8 cellular contexts compared by ENCODE assay signal in genomic region chr6:42746452-42747400, GRCh38. TPM values are rescaled to one million over a fixed set of nuclear protein-coding genes. Genes with fewer than 3 reads are reported as not detected.
DNase-seq lines count a peak whose midpoint lies in the region; ATAC-seq, FAIRE-seq and TF ChIP-seq lines count a peak whose summit lies in the region.

No MANE protein-coding gene starts in this region.

- H3K4me1 Mint-ChIP-seq in astrocyte (ENCODE audit: low read depth, unreplicated experiment) = peaks cover 11% of the 10 kb centered on the region

- peaks cover 2% of the 10 kb centered on the region for H3K36me3 Mint-ChIP-seq in astrocyte (ENCODE audit: low read depth, unreplicated experiment)

- DNase-seq in NCI-H187 (lab: John Stamatoyannopoulos, UW) (peak; percentile 71 to 81), T-helper 9 cell (peak; percentile 64), astrocyte (ENCODE audit: low read depth) (peak; percentile 88), hepatocyte (ENCODE audit: low spot score) (peak; percentile 89), vagina (ENCODE audit: extremely low spot score in 2 of 2) (peak in 1 of 2 donors; percentile 94)

- peak overlapping the region; percentile 88 for H3K27ac Mint-ChIP-seq in astrocyte (ENCODE audit: unreplicated experiment)

- H3K4me3 ChIP-seq in astrocyte (ENCODE audit: insufficient read depth, low read depth, low read length) (peak overlapping the region; percentile 84), hepatocyte (peak overlapping the region; percentile 73), rectal smooth muscle tissue (ENCODE audit: low read length) (peak overlapping the region; percentile 76), vagina (peak overlapping the region; percentile 87 to 97)

- FAIRE-seq in astrocyte (lab: Jason Lieb, UNC) = no peak

- H2AFZ ChIP-seq in astrocyte (ENCODE audit: low read depth, low read length) (peak overlapping the region; percentile 74), hepatocyte (peak overlapping the region; percentile 96)

- peak overlapping the region; percentile 90 for H3K9ac ChIP-seq in astrocyte (ENCODE audit: low read length)
- H3K9ac ChIP-seq in rectal smooth muscle tissue (ENCODE audit: low read length) = peak overlapping the region; percentile 80

- H3K4me3 Mint-ChIP-seq in astrocyte (ENCODE audit: unreplicated experiment) = peak overlapping the region; percentile 100

- H3K36me3 ChIP-seq in astrocyte (ENCODE audit: insufficient read depth, low read length) (no peaks in the 10 kb centered on the region), hepatocyte (replicated peaks; ENCODE audit: insufficient read depth, low read depth) (no peaks in the 10 kb centered on the region), rectal smooth muscle tissue (ENCODE audit: control insufficient read depth, insufficient read depth, low read length) (no peaks in the 10 kb centered on the region), vagina (no peaks in the 10 kb centered on the region)

- peak overlapping the region; percentile 96 for H3K4me2 ChIP-seq in astrocyte (ENCODE audit: low read length)
- peak overlapping the region; percentile 90 for H3K4me2 ChIP-seq in hepatocyte

- ATAC-seq in HG02870 (IDR thresholded peaks at IDR 0.05; ENCODE audit: unreplicated experiment) = peak; percentile 46

- H3K79me2 ChIP-seq in astrocyte (ENCODE audit: insufficient read depth, low read length) = peaks cover 31% of the 10 kb centered on the region
- H3K79me2 ChIP-seq in hepatocyte = peaks cover 38% of the 10 kb centered on the region

- H3K27me3 ChIP-seq in astrocyte (ENCODE audit: insufficient read depth, low read length) (no peaks in the 10 kb centered on the region), hepatocyte (no peaks in the 10 kb centered on the region), rectal smooth muscle tissue (ENCODE audit: control insufficient read depth, insufficient read depth, low read length) (no peaks in the 10 kb centered on the region), vagina (no peaks in the 10 kb centered on the region)

- TF ChIP-seq POLR2A in GM15510 (IDR thresholded peaks at IDR 0.05; ENCODE audit: borderline replicate concordance, extremely low read depth, insufficient read length) = peak; percentile 82
- peak in 1 of 2 donors; percentile 82 for TF ChIP-seq POLR2A in vagina (IDR thresholded peaks at IDR 0.05)

- H3K27ac ChIP-seq in astrocyte (ENCODE audit: low read depth, low read length) = peak overlapping the region; percentile 83
- peak overlapping the region; percentile 96 for H3K27ac ChIP-seq in hepatocyte
- peak overlapping the region; percentile 95 for H3K27ac ChIP-seq in rectal smooth muscle tissue (ENCODE audit: low read depth, low read length)
- peak overlapping the region; percentile 98 for H3K27ac ChIP-seq in vagina

- H3K4me1 ChIP-seq in astrocyte (ENCODE audit: insufficient read depth, low read length) (peaks cover 15% of the 10 kb centered on the region), hepatocyte (ENCODE audit: insufficient read depth) (peaks cover 16% of the 10 kb centered on the region), rectal smooth muscle tissue (ENCODE audit: control insufficient read depth, insufficient read depth, low read length) (peaks cover 21% of the 10 kb centered on the region), vagina (peaks cover 53% of the 10 kb centered on the region)

- WGBS in hepatocyte (ENCODE audit: low lambda C conversion rate, missing lambda C conversion rate) = under 1% methylated on average over 44 of the region's 56 CpGs

- H4K20me1 ChIP-seq in astrocyte (ENCODE audit: insufficient read depth, low read length) (peaks cover 22% of the 10 kb centered on the region), hepatocyte (ENCODE audit: insufficient read depth, poor library complexity, severe bottlenecking) (peaks cover 17% of the 10 kb centered on the region)

- no peaks in the 10 kb centered on the region for H3K9me3 Mint-ChIP-seq in astrocyte (ENCODE audit: unreplicated experiment)

- H3K9me2 ChIP-seq in hepatocyte (replicated peaks; ENCODE audit: insufficient read depth) = no peaks in the 10 kb centered on the region

- H3K27me3 Mint-ChIP-seq in astrocyte (ENCODE audit: low read depth, unreplicated experiment) = no peaks in the 10 kb centered on the region

- no peaks in the 10 kb centered on the region for H3K9me3 ChIP-seq in astrocyte (ENCODE audit: insufficient read depth, low read depth, low read length)
- H3K9me3 ChIP-seq in hepatocyte (ENCODE audit: low read depth) = no peaks in the 10 kb centered on the region
- H3K9me3 ChIP-seq in vagina = no peaks in the 10 kb centered on the region

- intact Hi-C loops in vagina (cut with DNase I) = loop anchor here (2.0 kb wide), 1 partner anchor 36 kb away; the partner anchor contains the start of gene BICRAL

- TF ChIP-seq CTCF in astrocyte (IDR thresholded peaks at IDR 0.05; ENCODE audit: insufficient read depth, low read depth, low read length) = no peak
- TF ChIP-seq CTCF in hepatocyte (IDR thresholded peaks at IDR 0.05; ENCODE audit: poor library complexity) = no peak
- no peak for TF ChIP-seq CTCF in vagina (IDR thresholded peaks at IDR 0.05)

RNA-seq across cellular contexts. Expression of gene TBCC, which starts 0.8 kb away (rescaled TPM):
- total RNA-seq in astrocyte (25.8 and 27.4 TPM in 2 replicates), hepatocyte (28.9 and 30.2 TPM in 2 replicates), vagina (16.7 TPM)
- polyA plus RNA-seq in hepatocyte = 22.1 and 31.5 TPM in 2 replicates

RNA-seq across cellular contexts. Expression of gene PRPH2, which starts 24.3 kb away (rescaled TPM):
- total RNA-seq in astrocyte (not detected in 2 replicates), hepatocyte (not detected in 2 replicates), vagina (not detected)
- not detected in 2 replicates for polyA plus RNA-seq in hepatocyte

RNA-seq across cellular contexts. Expression of gene BICRAL, which starts 35.1 kb away (rescaled TPM):
- 5.9 and 7.1 TPM in 2 replicates for total RNA-seq in astrocyte
- 6.3 and 8.1 TPM in 2 replicates for total RNA-seq in hepatocyte
- 2.1 and 3.1 TPM in 2 replicates for polyA plus RNA-seq in hepatocyte
- total RNA-seq in vagina = 19.2 TPM
